2 cellular contexts compared by ENCODE assay signal in genomic region chr4:3361896-3362295, GRCh38.
TF ChIP-seq lines count a peak whose summit lies in the region.

No MANE protein-coding gene starts in this region.

TF ChIP-seq in IMR-90, 13 proteins besides CTCF, POLR2A, EP300 and RAD21:
- TF ChIP-seq RFX5 (IDR thresholded peaks at IDR 0.05; ENCODE audit: low read depth, low read length) (no peak), SMC3 (IDR thresholded peaks at IDR 0.05; ENCODE audit: low read depth, low read length) (no peak), MAFK (IDR thresholded peaks at IDR 0.05; ENCODE audit: low read depth, low read length) (no peak), MAZ (IDR thresholded peaks at IDR 0.05; ENCODE audit: borderline replicate concordance, low read depth, low read length) (no peak), CEBPB (IDR thresholded peaks at IDR 0.05; ENCODE audit: low read depth, low read length) (no peak), BHLHE40 (IDR thresholded peaks at IDR 0.05; ENCODE audit: low read depth, low read length) (no peak), RCOR1 (IDR thresholded peaks at IDR 0.05; ENCODE audit: insufficient replicate concordance, low read length) (no peak), ELK1 (IDR thresholded peaks at IDR 0.05; ENCODE audit: borderline replicate concordance, low read depth, low read length) (no peak), NFE2L2 (IDR thresholded peaks at IDR 0.05; ENCODE audit: low read depth, low read length) (no peak)
TF ChIP-seq in IMR-90: peak in this region for 0.

TF ChIP-seq in H1, 55 proteins besides CTCF, POLR2A, EP300 and RAD21:
- TF ChIP-seq KDM4A (IDR thresholded peaks at IDR 0.05; ENCODE audit: low read depth, low read length, severe bottlenecking), result no peak
- TF ChIP-seq PHF8 (conservative IDR thresholded peaks at IDR 0.05; ENCODE audit: low read depth, low read length), result no peak
- no peak for TF ChIP-seq MAFK (IDR thresholded peaks at IDR 0.05; ENCODE audit: low read depth, low read length)
- TF ChIP-seq SUZ12 (IDR thresholded peaks at IDR 0.05; ENCODE audit: low read length), result no peak
- no peak for TF ChIP-seq CBX8 (IDR thresholded peaks at IDR 0.05; ENCODE audit: borderline replicate concordance, low read depth, low read length)
- TF ChIP-seq EGR1 (IDR thresholded peaks at IDR 0.05; ENCODE audit: borderline replicate concordance, low read depth, low read length), result no peak
- no peak for TF ChIP-seq JUN (IDR thresholded peaks at IDR 0.05; ENCODE audit: low read depth, low read length)
- TF ChIP-seq JUND (IDR thresholded peaks at IDR 0.05; ENCODE audit: low read length), result no peak
